ENCODE assay signal across 22 cellular contexts in the genomic region with DNA sequence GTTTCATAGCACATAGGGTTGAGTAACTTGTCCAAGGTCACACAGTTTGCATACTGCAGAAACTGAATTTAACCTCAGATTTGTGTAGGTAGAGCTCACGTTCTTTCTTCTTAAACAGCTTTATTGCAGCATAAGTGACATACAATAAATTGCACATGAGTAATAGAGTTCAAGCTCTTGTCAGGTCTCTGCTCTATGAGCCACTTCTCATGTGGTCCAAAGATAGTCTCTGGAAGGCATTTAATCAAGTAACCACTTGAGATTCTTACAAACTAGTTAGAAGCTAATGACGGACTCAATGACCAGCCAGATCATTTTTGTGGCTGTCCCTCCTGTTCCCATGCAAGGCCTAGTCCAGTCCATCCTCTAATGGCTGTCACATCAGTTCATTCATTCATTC.
"Had no signal": no experiment of that assay in that cellular context is flagged by ENCODE, and none has a peak within 500 bp of the region (broad histone marks: within the 10 kb centered on the region; RNA-seq: fewer than 3 reads in every experiment).

No MANE protein-coding gene starts in this region.

- ATAC-seq: activated naive CD8-positive, alpha-beta T cell treated with anti-CD3 and anti-CD28 coated beads, Interleukin-2, amount 50 U/mL, for 24 hours; activated T-helper 17 cell treated with anti-CD3 and anti-CD28 coated beads, Interleukin-2, amount 50 U/mL, for 72 hours; esophagus mucosa; pancreas had no signal

- H3K4me1 ChIP-seq: breast epithelium, pancreas, prostate gland, testis had no signal

- H3K9me3 ChIP-seq: breast epithelium, pancreas, prostate gland, testis had no signal

- FAIRE-seq: islet of Langerhans, pancreas, urothelium cell line had no signal

- H3K27ac Mint-ChIP-seq: activated B cell treated with CpG ODN at 0.5 μM for 24 hours; activated naive CD4-positive, alpha-beta T cell treated with anti-CD3 and anti-CD28 coated beads, Interleukin-2, amount 50 U/mL, for 24 hours; activated naive CD8-positive, alpha-beta T cell treated with anti-CD3 and anti-CD28 coated beads, Interleukin-2, amount 50 U/mL, for 24 hours; activated T-cell treated with anti-CD3 and anti-CD28 coated beads, Interleukin-2, amount 50 U/mL, for 24 hours; activated T-helper 17 cell treated with anti-CD3 and anti-CD28 coated beads, Interleukin-2, amount 50 U/mL, for 72 hours; dendritic cell treated with granulocyte-macrophage colony-stimulating factor and Interleukin-4, amounts not matched to agents 40 ng/mL and 50 ng/mL, for 4 days; endodermal cell; mesothelial cell of epicardium; T-cell had no signal

- H3K36me3 Mint-ChIP-seq: activated naive CD4-positive, alpha-beta T cell treated with anti-CD3 and anti-CD28 coated beads, Interleukin-2, amount 50 U/mL, for 24 hours; mesothelial cell of epicardium; naive B cell; T-cell had no signal

- H3K4me1 Mint-ChIP-seq: activated B cell treated with CpG ODN at 0.5 μM for 24 hours, endodermal cell, mesothelial cell of epicardium, naive B cell, neural crest cell had no signal

- H3K36me3 ChIP-seq: breast epithelium, pancreas, prostate gland had no signal

- H3K4me3 Mint-ChIP-seq: activated B cell treated with CpG ODN at 0.5 μM for 24 hours; activated naive CD4-positive, alpha-beta T cell treated with anti-CD3 and anti-CD28 coated beads, Interleukin-2, amount 50 U/mL, for 24 hours; activated naive CD8-positive, alpha-beta T cell treated with anti-CD3 and anti-CD28 coated beads, Interleukin-2, amount 50 U/mL, for 24 hours; activated T-cell treated with anti-CD3 and anti-CD28 coated beads, Interleukin-2, amount 50 U/mL, for 24 hours; activated T-helper 17 cell treated with anti-CD3 and anti-CD28 coated beads, Interleukin-2, amount 50 U/mL, for 72 hours; central memory CD8-positive, alpha-beta T cell; dendritic cell treated with granulocyte-macrophage colony-stimulating factor and Interleukin-4, amounts not matched to agents 40 ng/mL and 50 ng/mL, for 4 days; endodermal cell; mesothelial cell of epicardium; neural crest cell; T-cell had no signal

- H3K4me3 ChIP-seq: breast epithelium, pancreas, prostate gland, testis had no signal

- DNase-seq: activated B cell treated with CpG ODN at 0.5 μM for 24 hours; activated CD8-positive, alpha-beta memory T cell treated with anti-CD3 and anti-CD28 coated beads, Interleukin-2, amount 50 U/mL, for 4 hours; activated T-cell treated with anti-CD3 and anti-CD28 coated beads, Interleukin-2, amount 50 U/mL, for 24 hours; naive B cell; pancreas; retina; stimulated activated naive CD4-positive, alpha-beta T cell; T-cell; testis had no signal

- H3K27me3 ChIP-seq: pancreas, testis had no signal

- H3K27ac ChIP-seq: breast epithelium, pancreas, prostate gland, testis had no signal

- H3K27me3 Mint-ChIP-seq: activated naive CD4-positive, alpha-beta T cell treated with anti-CD3 and anti-CD28 coated beads, Interleukin-2, amount 50 U/mL, for 24 hours; activated naive CD8-positive, alpha-beta T cell treated with anti-CD3 and anti-CD28 coated beads, Interleukin-2, amount 50 U/mL, for 24 hours; dendritic cell treated with granulocyte-macrophage colony-stimulating factor and Interleukin-4, amounts not matched to agents 40 ng/mL and 50 ng/mL, for 4 days had no signal

- H3K9me3 Mint-ChIP-seq: activated naive CD4-positive, alpha-beta T cell treated with anti-CD3 and anti-CD28 coated beads, Interleukin-2, amount 50 U/mL, for 24 hours; activated naive CD8-positive, alpha-beta T cell treated with anti-CD3 and anti-CD28 coated beads, Interleukin-2, amount 50 U/mL, for 24 hours; activated T-cell treated with anti-CD3 and anti-CD28 coated beads, Interleukin-2, amount 50 U/mL, for 24 hours; activated T-helper 17 cell treated with anti-CD3 and anti-CD28 coated beads, Interleukin-2, amount 50 U/mL, for 72 hours; central memory CD8-positive, alpha-beta T cell; dendritic cell treated with granulocyte-macrophage colony-stimulating factor and Interleukin-4, amounts not matched to agents 40 ng/mL and 50 ng/mL, for 4 days; T-cell had no signal
